In the genomic region with DNA sequence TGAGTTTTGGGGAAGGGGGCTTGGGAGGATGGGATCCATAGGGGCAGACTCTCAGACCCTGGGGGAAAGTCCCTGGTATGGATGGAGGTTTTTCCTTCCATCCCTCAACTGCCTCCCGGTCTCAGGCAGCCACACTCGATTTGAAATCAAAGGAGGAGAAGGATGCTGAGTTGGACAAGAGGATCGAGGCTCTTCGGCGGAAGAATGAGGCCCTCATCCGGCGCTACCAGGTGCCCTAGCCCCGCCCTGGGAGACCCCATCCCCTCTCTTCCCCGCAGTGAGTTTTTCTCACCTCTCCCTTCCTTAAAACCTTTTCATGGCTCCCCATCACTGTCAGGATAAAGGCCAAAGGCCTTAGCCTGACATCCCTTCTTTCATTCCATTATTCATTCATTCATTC, we compare ENCODE assay signal across 1 cellular context.
TF ChIP-seq lines count a peak whose summit lies in the region.

No MANE protein-coding gene starts in this region.

TF ChIP-seq in HepG2, 621 proteins besides CTCF, POLR2A, EP300 and RAD21:
- TF ChIP-seq MAF1 (CRISPR knock-in tag; IDR thresholded peaks at IDR 0.05; ENCODE audit: borderline replicate concordance) (no peak), PPARG (CRISPR knock-in tag; conservative IDR thresholded peaks at IDR 0.05) (no peak), CREM (IDR thresholded peaks at IDR 0.05) (no peak), CREM (CRISPR knock-in tag; IDR thresholded peaks at IDR 0.05) (no peak), HDAC6 (IDR thresholded peaks at IDR 0.05; ENCODE audit: low read depth, low read length) (no peak), ZNF776 (CRISPR knock-in tag; IDR thresholded peaks at IDR 0.05) (no peak), RNF2 (conservative IDR thresholded peaks at IDR 0.05; ENCODE audit: low read depth) (no peak), ZNF672 (CRISPR knock-in tag; IDR thresholded peaks at IDR 0.05) (no peak), ZNF577 (CRISPR knock-in tag; IDR thresholded peaks at IDR 0.05; ENCODE audit: borderline replicate concordance, low read depth) (no peak), HOXA3 (CRISPR knock-in tag; IDR thresholded peaks at IDR 0.05) (no peak), SMARCE1 (IDR thresholded peaks at IDR 0.05; ENCODE audit: borderline replicate concordance) (no peak), U2AF1 (optimal IDR thresholded peaks at IDR 0.05; ENCODE audit: low read depth, low read length) (no peak), BORCS8-MEF2B (CRISPR knock-in tag; IDR thresholded peaks at IDR 0.05) (no peak), SALL2 (CRISPR knock-in tag; IDR thresholded peaks at IDR 0.05) (no peak), NR1H2 (CRISPR knock-in tag; IDR thresholded peaks at IDR 0.05; ENCODE audit: borderline replicate concordance, low read depth) (no peak), MTF2 (CRISPR knock-in tag; IDR thresholded peaks at IDR 0.05; ENCODE audit: borderline replicate concordance) (no peak)
- TF ChIP-seq, protein P1, sequence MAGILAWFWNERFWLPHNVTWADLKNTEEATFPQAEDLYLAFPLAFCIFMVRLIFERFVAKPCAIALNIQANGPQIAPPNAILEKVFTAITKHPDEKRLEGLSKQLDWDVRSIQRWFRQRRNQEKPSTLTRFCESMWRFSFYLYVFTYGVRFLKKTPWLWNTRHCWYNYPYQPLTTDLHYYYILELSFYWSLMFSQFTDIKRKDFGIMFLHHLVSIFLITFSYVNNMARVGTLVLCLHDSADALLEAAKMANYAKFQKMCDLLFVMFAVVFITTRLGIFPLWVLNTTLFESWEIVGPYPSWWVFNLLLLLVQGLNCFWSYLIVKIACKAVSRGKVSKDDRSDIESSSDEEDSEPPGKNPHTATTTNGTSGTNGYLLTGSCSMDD (CRISPR knock-in tag; IDR thresholded peaks at IDR 0.05), result no peak
- TF ChIP-seq, protein P2, sequence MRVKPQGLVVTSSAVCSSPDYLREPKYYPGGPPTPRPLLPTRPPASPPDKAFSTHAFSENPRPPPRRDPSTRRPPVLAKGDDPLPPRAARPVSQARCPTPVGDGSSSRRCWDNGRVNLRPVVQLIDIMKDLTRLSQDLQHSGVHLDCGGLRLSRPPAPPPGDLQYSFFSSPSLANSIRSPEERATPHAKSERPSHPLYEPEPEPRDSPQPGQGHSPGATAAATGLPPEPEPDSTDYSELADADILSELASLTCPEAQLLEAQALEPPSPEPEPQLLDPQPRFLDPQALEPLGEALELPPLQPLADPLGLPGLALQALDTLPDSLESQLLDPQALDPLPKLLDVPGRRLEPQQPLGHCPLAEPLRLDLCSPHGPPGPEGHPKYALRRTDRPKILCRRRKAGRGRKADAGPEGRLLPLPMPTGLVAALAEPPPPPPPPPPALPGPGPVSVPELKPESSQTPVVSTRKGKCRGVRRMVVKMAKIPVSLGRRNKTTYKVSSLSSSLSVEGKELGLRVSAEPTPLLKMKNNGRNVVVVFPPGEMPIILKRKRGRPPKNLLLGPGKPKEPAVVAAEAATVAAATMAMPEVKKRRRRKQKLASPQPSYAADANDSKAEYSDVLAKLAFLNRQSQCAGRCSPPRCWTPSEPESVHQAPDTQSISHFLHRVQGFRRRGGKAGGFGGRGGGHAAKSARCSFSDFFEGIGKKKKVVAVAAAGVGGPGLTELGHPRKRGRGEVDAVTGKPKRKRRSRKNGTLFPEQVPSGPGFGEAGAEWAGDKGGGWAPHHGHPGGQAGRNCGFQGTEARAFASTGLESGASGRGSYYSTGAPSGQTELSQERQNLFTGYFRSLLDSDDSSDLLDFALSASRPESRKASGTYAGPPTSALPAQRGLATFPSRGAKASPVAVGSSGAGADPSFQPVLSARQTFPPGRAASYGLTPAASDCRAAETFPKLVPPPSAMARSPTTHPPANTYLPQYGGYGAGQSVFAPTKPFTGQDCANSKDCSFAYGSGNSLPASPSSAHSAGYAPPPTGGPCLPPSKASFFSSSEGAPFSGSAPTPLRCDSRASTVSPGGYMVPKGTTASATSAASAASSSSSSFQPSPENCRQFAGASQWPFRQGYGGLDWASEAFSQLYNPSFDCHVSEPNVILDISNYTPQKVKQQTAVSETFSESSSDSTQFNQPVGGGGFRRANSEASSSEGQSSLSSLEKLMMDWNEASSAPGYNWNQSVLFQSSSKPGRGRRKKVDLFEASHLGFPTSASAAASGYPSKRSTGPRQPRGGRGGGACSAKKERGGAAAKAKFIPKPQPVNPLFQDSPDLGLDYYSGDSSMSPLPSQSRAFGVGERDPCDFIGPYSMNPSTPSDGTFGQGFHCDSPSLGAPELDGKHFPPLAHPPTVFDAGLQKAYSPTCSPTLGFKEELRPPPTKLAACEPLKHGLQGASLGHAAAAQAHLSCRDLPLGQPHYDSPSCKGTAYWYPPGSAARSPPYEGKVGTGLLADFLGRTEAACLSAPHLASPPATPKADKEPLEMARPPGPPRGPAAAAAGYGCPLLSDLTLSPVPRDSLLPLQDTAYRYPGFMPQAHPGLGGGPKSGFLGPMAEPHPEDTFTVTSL (CRISPR knock-in tag; IDR thresholded peaks at IDR 0.05; ENCODE audit: borderline replicate concordance), result no peak
- TF ChIP-seq, protein P3, sequence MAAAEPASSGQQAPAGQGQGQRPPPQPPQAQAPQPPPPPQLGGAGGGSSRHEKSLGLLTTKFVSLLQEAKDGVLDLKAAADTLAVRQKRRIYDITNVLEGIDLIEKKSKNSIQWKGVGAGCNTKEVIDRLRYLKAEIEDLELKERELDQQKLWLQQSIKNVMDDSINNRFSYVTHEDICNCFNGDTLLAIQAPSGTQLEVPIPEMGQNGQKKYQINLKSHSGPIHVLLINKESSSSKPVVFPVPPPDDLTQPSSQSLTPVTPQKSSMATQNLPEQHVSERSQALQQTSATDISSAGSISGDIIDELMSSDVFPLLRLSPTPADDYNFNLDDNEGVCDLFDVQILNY (CRISPR knock-in tag; conservative IDR thresholded peaks at IDR 0.05), result no peak
- TF ChIP-seq, protein P4, sequence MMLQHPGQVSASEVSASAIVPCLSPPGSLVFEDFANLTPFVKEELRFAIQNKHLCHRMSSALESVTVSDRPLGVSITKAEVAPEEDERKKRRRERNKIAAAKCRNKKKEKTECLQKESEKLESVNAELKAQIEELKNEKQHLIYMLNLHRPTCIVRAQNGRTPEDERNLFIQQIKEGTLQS (CRISPR knock-in tag; IDR thresholded peaks at IDR 0.05), result no peak
- TF ChIP-seq, protein P5, sequence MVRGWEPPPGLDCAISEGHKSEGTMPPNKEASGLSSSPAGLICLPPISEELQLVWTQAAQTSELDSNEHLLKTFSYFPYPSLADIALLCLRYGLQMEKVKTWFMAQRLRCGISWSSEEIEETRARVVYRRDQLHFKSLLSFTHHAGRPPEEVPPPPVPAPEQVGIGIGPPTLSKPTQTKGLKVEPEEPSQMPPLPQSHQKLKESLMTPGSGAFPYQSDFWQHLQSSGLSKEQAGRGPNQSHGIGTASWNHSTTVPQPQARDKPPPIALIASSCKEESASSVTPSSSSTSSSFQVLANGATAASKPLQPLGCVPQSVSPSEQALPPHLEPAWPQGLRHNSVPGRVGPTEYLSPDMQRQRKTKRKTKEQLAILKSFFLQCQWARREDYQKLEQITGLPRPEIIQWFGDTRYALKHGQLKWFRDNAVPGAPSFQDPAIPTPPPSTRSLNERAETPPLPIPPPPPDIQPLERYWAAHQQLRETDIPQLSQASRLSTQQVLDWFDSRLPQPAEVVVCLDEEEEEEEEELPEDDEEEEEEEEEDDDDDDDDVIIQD (CRISPR knock-in tag; IDR thresholded peaks at IDR 0.05; ENCODE audit: low read depth), result no peak
TF ChIP-seq in HepG2: peak in this region for 0.
